1 cellular context compared by ENCODE assay signal in genomic region chr6:87155272-87155919, GRCh38.
A peak's percentile ranks its signal among the peaks of the same experiment; 100 is the strongest.
TF ChIP-seq lines count a peak whose summit lies in the region.

TSS of gene ZNF292 (plus strand) at chr6:87155565. CDS start at chr6:87155592, 27 bp downstream.

TF ChIP-seq in K562, 482 proteins besides CTCF, POLR2A, EP300 and RAD21 (continued from another document and continues in another):
- peak; percentile 23; the same call in 1 of the 2 replicates for TF ChIP-seq DMBX1 (CRISPR knock-in tag; IDR thresholded peaks at IDR 0.05; ENCODE audit: borderline replicate concordance)
- peak; percentile 76; the same call in 1 of the 2 replicates for TF ChIP-seq STAG1 (CRISPR knock-in tag; IDR thresholded peaks at IDR 0.05; ENCODE audit: borderline replicate concordance)
- TF ChIP-seq FOXJ2 (tag; IDR thresholded peaks at IDR 0.05): peak; percentile 60; the same call in 1 of the 2 replicates
- peak; percentile 16; the same call in 1 of the 2 replicates for TF ChIP-seq ZNF76 (CRISPR knock-in tag; IDR thresholded peaks at IDR 0.05; ENCODE audit: borderline replicate concordance)
- TF ChIP-seq NFIX (CRISPR knock-in tag; IDR thresholded peaks at IDR 0.05; ENCODE audit: low read depth): no peak
- no peak for TF ChIP-seq PTRF (tag; IDR thresholded peaks at IDR 0.05)
- peak; percentile 64; the same call in 1 of the 2 replicates for TF ChIP-seq TRIM28 (IDR thresholded peaks at IDR 0.05)
- TF ChIP-seq ZNF518B (CRISPR knock-in tag; IDR thresholded peaks at IDR 0.05): no peak
- TF ChIP-seq ZNF436 (CRISPR knock-in tag; IDR thresholded peaks at IDR 0.05): no peak
- peak; percentile 65; the same call in 1 of the 2 replicates for TF ChIP-seq ZNF511 (CRISPR knock-in tag; IDR thresholded peaks at IDR 0.05)
- no peak for TF ChIP-seq PRMT5 (CRISPR knock-in tag; IDR thresholded peaks at IDR 0.05)
- TF ChIP-seq TRIM25 (IDR thresholded peaks at IDR 0.05; ENCODE audit: borderline replicate concordance): no peak
- TF ChIP-seq POLR2B (IDR thresholded peaks at IDR 0.05; ENCODE audit: low read depth, partially characterized antibody): no peak
- TF ChIP-seq, protein P1, sequence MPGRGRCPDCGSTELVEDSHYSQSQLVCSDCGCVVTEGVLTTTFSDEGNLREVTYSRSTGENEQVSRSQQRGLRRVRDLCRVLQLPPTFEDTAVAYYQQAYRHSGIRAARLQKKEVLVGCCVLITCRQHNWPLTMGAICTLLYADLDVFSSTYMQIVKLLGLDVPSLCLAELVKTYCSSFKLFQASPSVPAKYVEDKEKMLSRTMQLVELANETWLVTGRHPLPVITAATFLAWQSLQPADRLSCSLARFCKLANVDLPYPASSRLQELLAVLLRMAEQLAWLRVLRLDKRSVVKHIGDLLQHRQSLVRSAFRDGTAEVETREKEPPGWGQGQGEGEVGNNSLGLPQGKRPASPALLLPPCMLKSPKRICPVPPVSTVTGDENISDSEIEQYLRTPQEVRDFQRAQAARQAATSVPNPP (IDR thresholded peaks at IDR 0.05; ENCODE audit: borderline replicate concordance, insufficient read depth, insufficient read length): no peak
- TF ChIP-seq ZNF253 (CRISPR knock-in tag; conservative IDR thresholded peaks at IDR 0.05): no peak
- no peak for TF ChIP-seq EZH2 (IDR thresholded peaks at IDR 0.05; ENCODE audit: borderline replicate concordance, low read depth, low read length)
- TF ChIP-seq DLX4 (CRISPR knock-in tag; IDR thresholded peaks at IDR 0.05): no peak
- TF ChIP-seq, protein P2, sequence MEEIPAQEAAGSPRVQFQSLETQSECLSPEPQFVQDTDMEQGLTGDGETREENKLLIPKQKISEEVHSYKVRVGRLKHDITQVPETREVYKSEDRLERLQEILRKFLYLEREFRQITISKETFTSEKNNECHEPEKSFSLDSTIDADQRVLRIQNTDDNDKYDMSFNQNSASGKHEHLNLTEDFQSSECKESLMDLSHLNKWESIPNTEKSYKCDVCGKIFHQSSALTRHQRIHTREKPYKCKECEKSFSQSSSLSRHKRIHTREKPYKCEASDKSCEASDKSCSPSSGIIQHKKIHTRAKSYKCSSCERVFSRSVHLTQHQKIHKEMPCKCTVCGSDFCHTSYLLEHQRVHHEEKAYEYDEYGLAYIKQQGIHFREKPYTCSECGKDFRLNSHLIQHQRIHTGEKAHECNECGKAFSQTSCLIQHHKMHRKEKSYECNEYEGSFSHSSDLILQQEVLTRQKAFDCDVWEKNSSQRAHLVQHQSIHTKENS (CRISPR knock-in tag; IDR thresholded peaks at IDR 0.05): no peak
- no peak for TF ChIP-seq ERF (CRISPR knock-in tag; IDR thresholded peaks at IDR 0.05)
- peak; percentile 94 for TF ChIP-seq ZNF232 (CRISPR knock-in tag; IDR thresholded peaks at IDR 0.05)
- no peak for TF ChIP-seq ADNP (tag; IDR thresholded peaks at IDR 0.05)
- TF ChIP-seq ZFP1 (CRISPR knock-in tag; IDR thresholded peaks at IDR 0.05): no peak
- no peak for TF ChIP-seq SMARCA4 (IDR thresholded peaks at IDR 0.05)
- TF ChIP-seq ZFP30 (CRISPR knock-in tag; IDR thresholded peaks at IDR 0.05; ENCODE audit: borderline replicate concordance): no peak
- TF ChIP-seq TEAD4 (IDR thresholded peaks at IDR 0.05; ENCODE audit: low read length): peak; percentile 71
- no peak; the same call in 1 of the 2 replicates for TF ChIP-seq TEAD4 (CRISPR knock-in tag; IDR thresholded peaks at IDR 0.05; ENCODE audit: borderline replicate concordance)
- no peak; a peak in 1 of 4 replicates for TF ChIP-seq SIX5 (IDR thresholded peaks at IDR 0.05; ENCODE audit: borderline replicate concordance in 1 of 2, insufficient read depth in 1 of 2, low read depth in 1 of 2, low read length in 2 of 2)
- peak; percentile 97 for TF ChIP-seq ZBTB2 (IDR thresholded peaks at IDR 0.05)
- peak; percentile 92 for TF ChIP-seq POLR2G (IDR thresholded peaks at IDR 0.05; ENCODE audit: low read depth, low read length)
- peak; percentile 59; the same call in 1 of the 2 replicates for TF ChIP-seq PHF21A (IDR thresholded peaks at IDR 0.05; ENCODE audit: borderline replicate concordance, low read depth)
- TF ChIP-seq, protein P3, sequence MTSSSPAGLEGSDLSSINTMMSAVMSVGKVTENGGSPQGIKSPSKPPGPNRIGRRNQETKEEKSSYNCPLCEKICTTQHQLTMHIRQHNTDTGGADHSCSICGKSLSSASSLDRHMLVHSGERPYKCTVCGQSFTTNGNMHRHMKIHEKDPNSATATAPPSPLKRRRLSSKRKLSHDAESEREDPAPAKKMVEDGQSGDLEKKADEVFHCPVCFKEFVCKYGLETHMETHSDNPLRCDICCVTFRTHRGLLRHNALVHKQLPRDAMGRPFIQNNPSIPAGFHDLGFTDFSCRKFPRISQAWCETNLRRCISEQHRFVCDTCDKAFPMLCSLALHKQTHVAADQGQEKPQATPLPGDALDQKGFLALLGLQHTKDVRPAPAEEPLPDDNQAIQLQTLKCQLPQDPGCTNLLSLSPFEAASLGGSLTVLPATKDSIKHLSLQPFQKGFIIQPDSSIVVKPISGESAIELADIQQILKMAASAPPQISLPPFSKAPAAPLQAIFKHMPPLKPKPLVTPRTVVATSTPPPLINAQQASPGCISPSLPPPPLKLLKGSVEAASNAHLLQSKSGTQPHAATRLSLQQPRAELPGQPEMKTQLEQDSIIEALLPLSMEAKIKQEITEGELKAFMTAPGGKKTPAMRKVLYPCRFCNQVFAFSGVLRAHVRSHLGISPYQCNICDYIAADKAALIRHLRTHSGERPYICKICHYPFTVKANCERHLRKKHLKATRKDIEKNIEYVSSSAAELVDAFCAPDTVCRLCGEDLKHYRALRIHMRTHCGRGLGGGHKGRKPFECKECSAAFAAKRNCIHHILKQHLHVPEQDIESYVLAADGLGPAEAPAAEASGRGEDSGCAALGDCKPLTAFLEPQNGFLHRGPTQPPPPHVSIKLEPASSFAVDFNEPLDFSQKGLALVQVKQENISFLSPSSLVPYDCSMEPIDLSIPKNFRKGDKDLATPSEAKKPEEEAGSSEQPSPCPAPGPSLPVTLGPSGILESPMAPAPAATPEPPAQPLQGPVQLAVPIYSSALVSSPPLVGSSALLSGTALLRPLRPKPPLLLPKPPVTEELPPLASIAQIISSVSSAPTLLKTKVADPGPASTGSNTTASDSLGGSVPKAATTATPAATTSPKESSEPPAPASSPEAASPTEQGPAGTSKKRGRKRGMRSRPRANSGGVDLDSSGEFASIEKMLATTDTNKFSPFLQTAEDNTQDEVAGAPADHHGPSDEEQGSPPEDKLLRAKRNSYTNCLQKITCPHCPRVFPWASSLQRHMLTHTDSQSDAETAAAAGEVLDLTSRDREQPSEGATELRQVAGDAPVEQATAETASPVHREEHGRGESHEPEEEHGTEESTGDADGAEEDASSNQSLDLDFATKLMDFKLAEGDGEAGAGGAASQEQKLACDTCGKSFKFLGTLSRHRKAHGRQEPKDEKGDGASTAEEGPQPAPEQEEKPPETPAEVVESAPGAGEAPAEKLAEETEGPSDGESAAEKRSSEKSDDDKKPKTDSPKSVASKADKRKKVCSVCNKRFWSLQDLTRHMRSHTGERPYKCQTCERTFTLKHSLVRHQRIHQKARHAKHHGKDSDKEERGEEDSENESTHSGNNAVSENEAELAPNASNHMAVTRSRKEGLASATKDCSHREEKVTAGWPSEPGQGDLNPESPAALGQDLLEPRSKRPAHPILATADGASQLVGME (CRISPR knock-in tag; IDR thresholded peaks at IDR 0.05): peak; percentile 79; the same call in 1 of the 2 replicates
- TF ChIP-seq HOXB6 (CRISPR knock-in tag; IDR thresholded peaks at IDR 0.05; ENCODE audit: borderline replicate concordance): no peak
- no peak for TF ChIP-seq CEBPB (tag; IDR thresholded peaks at IDR 0.05)
- TF ChIP-seq MAFG (tag; conservative IDR thresholded peaks at IDR 0.05): no peak
- TF ChIP-seq KLF13 (tag; IDR thresholded peaks at IDR 0.05; ENCODE audit: borderline replicate concordance, low read depth): 0 out of 2 replicates have a peak, but pooled peaks have one; percentile 8
- TF ChIP-seq HMG20B (CRISPR knock-in tag; IDR thresholded peaks at IDR 0.05): no peak
- TF ChIP-seq ZBED1 (IDR thresholded peaks at IDR 0.05): no peak
- TF ChIP-seq, protein P4, sequence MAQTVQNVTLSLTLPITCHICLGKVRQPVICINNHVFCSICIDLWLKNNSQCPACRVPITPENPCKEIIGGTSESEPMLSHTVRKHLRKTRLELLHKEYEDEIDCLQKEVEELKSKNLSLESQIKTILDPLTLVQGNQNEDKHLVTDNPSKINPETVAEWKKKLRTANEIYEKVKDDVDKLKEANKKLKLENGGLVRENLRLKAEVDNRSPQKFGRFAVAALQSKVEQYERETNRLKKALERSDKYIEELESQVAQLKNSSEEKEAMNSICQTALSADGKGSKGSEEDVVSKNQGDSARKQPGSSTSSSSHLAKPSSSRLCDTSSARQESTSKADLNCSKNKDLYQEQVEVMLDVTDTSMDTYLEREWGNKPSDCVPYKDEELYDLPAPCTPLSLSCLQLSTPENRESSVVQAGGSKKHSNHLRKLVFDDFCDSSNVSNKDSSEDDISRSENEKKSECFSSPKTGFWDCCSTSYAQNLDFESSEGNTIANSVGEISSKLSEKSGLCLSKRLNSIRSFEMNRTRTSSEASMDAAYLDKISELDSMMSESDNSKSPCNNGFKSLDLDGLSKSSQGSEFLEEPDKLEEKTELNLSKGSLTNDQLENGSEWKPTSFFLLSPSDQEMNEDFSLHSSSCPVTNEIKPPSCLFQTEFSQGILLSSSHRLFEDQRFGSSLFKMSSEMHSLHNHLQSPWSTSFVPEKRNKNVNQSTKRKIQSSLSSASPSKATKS (CRISPR knock-in tag; IDR thresholded peaks at IDR 0.05): no peak
- no peak for TF ChIP-seq SMAD1 (IDR thresholded peaks at IDR 0.05; ENCODE audit: low read depth, low read length, partially characterized antibody)
- no peak for TF ChIP-seq UBTF (IDR thresholded peaks at IDR 0.05; ENCODE audit: borderline replicate concordance in 1 of 2, low read depth in 2 of 2, low read length in 2 of 2)
- peak; percentile 96 for TF ChIP-seq FOXP1 (CRISPR knock-in tag; IDR thresholded peaks at IDR 0.05)
